8 cellular contexts compared by ENCODE assay signal in genomic region chr17:70519300-70519699, GRCh38.
"Had no signal": no experiment of that assay in that cellular context is flagged by ENCODE, and none has a peak within 500 bp of the region (broad histone marks: within the 10 kb centered on the region; RNA-seq: fewer than 3 reads in every experiment).

No MANE protein-coding gene starts in this region.

- H3K4me3 Mint-ChIP-seq: IgD-negative memory B cell had no signal

- H3K36me3 Mint-ChIP-seq: IgD-negative memory B cell had no signal

- DNase-seq: IMR-90, KBM-7, KG1 had no signal

- FAIRE-seq: HTR-8/SVneo, K562 had no signal

- H3K27ac ChIP-seq: HL-60, KMS-11 had no signal

- H3K9ac ChIP-seq: KMS-11 had no signal

- ATAC-seq: K562 had no signal

- H3K27ac Mint-ChIP-seq: IgD-negative memory B cell had no signal

- H3K4me3 ChIP-seq: K562 had no signal

- H3K4me2 ChIP-seq: KMS-11 had no signal

- H3K27me3 Mint-ChIP-seq: IgD-negative memory B cell had no signal

- H3K4me1 Mint-ChIP-seq: IgD-negative memory B cell had no signal
